Comparison of ENCODE assay signal across 1 cellular context in the genomic region with DNA sequence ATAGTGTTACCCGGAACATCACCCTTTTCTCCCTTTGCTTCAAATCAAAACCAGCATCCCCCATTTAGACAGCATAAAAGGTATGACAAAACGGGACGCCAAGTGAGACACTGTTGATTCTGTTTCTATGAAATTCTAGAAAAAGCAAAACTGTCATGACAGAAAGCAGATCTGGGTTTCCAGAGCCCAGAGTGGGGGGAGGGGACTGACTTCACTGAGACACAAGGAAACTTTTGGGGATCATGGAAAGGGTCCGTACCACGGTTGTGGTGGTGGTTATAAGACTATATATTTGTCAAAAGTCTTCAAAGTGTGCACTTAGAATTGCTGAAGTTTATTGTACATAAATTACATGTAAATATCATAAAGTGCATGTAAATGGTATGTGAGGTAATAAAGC.
TF ChIP-seq lines count a peak whose summit lies in the region.

No MANE protein-coding gene starts in this region.

TF ChIP-seq in H1, 55 proteins besides CTCF, POLR2A, EP300 and RAD21 (continued from another document):
- TF ChIP-seq, protein P1, sequence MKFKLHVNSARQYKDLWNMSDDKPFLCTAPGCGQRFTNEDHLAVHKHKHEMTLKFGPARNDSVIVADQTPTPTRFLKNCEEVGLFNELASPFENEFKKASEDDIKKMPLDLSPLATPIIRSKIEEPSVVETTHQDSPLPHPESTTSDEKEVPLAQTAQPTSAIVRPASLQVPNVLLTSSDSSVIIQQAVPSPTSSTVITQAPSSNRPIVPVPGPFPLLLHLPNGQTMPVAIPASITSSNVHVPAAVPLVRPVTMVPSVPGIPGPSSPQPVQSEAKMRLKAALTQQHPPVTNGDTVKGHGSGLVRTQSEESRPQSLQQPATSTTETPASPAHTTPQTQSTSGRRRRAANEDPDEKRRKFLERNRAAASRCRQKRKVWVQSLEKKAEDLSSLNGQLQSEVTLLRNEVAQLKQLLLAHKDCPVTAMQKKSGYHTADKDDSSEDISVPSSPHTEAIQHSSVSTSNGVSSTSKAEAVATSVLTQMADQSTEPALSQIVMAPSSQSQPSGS (IDR thresholded peaks at IDR 0.05; ENCODE audit: low read length) = no peak
- no peak for TF ChIP-seq CHD2 (IDR thresholded peaks at IDR 0.05; ENCODE audit: low read length)
- no peak for TF ChIP-seq CBX5 (IDR thresholded peaks at IDR 0.05; ENCODE audit: low read depth, low read length)
- TF ChIP-seq FOSL1 (IDR thresholded peaks at IDR 0.05; ENCODE audit: insufficient read depth, low read depth, low read length) = no peak
- no peak for TF ChIP-seq TCF12 (IDR thresholded peaks at IDR 0.05; ENCODE audit: low read depth, low read length)
